In the genomic region with DNA sequence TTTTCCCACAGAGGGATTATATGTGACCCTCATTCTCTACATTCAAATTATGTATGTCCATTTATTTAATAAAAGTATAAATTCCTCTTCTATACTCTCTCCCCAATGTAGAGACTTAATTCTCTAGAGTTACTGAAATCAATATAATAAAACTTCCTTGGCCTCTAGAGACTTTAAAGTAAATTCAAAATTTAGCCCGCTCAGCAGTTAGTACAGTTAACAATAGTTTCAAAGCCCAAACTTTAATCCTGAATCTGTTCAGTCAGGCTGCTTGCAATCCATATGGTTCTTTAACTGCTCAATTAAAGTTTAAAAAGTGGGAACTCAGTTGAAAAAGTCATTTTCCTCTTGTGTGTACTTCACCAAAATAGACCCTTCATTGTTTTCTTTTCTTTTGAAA, we compare ENCODE assay signal across 27 cellular contexts.
"Had no signal": no experiment of that assay in that cellular context is flagged by ENCODE, and none has a peak within 500 bp of the region (broad histone marks: within the 10 kb centered on the region; RNA-seq: fewer than 3 reads in every experiment).

No MANE protein-coding gene starts in this region.

- H3K4me1 ChIP-seq: stomach, suprapubic skin, testis, thyroid gland, tibial artery, tibial nerve, transverse colon, upper lobe of left lung, upper lobe of right lung, uterus, vagina had no signal

- H3K27ac ChIP-seq: stomach, suprapubic skin, testis, thoracic aorta, thyroid gland, tibial artery, tibial nerve, transverse colon, upper lobe of left lung, upper lobe of right lung, uterus, vagina had no signal

- H3K36me3 ChIP-seq: stomach, suprapubic skin, thoracic aorta, thyroid gland, tibial artery, tibial nerve, transverse colon, upper lobe of left lung, upper lobe of right lung, uterus, vagina had no signal

- FAIRE-seq: urothelium cell line had no signal

- H3K27me3 ChIP-seq: stomach, suprapubic skin, testis, thyroid gland, tibial artery, tibial nerve, transverse colon, upper lobe of left lung, upper lobe of right lung, uterus, vagina had no signal

- H3K4me3 ChIP-seq: stomach, suprapubic skin, testis, thoracic aorta, thyroid gland, tibial artery, tibial nerve, transverse colon, upper lobe of left lung, upper lobe of right lung, uterus, vagina had no signal

- ATAC-seq: stimulated activated effector memory CD8-positive, alpha-beta T cell treated with anti-CD3 and anti-CD28 coated beads, Interleukin-12 subunit alpha, Interleukin-12 subunit beta, amount 100 ng/mL, for 72 hours; stimulated activated memory B cell treated with anti-CD40 and anti-IgM and Interleukin-4, amounts not matched to agents 10 μg/mL and 1 μg/mL and 100 μg/mL, for 72 hours; stimulated activated naive B cell treated with anti-CD40 and anti-IgM and Interleukin-4, amounts not matched to agents 10 μg/mL and 1 μg/mL and 100 μg/mL, for 72 hours; stimulated activated naive CD8-positive, alpha-beta T cell treated with anti-CD3 and anti-CD28 coated beads, Interleukin-15, amount 100 ng/mL, for 72 hours; stimulated activated naive CD8-positive, alpha-beta T cell treated with anti-CD3 and anti-CD28 coated beads, Interleukin-15, Interleukin-2, amounts not matched to agents 100 U/mL and 50 U/mL, for 24 hours; upper lobe of right lung had no signal

- H3K9me3 ChIP-seq: suprapubic skin, testis, thoracic aorta, thyroid gland, upper lobe of right lung, uterus, vagina had no signal

- DNase-seq: stimulated activated CD4-positive, alpha-beta T cell treated with anti-CD3 and anti-CD28 coated beads, Interleukin-2, amount 100 ng/mL, for 48 hours; stimulated activated CD4-positive, alpha-beta T cell treated with anti-CD3 and anti-CD28 coated beads, Interleukin-4, amount 100 ng/mL, for 1 hour; stimulated activated CD4-positive, alpha-beta T cell treated with anti-CD3 and anti-CD28 coated beads, Interleukin-4, amount 100 ng/mL, for 24 hours; stimulated activated CD4-positive, alpha-beta T cell treated with anti-CD3 and anti-CD28 coated beads, Interleukin-4, amount 100 ng/mL, for 4 hours; stimulated activated CD8-positive, alpha-beta memory T cell treated with anti-CD3 and anti-CD28 coated beads, Interleukin-4, amount 100 ng/mL, for 48 hours; stimulated activated naive B cell treated with anti-CD40 and anti-IgM and Interleukin-4, amounts not matched to agents 10 μg/mL and 1 μg/mL and 100 μg/mL, for 72 hours; stimulated activated naive CD4-positive, alpha-beta T cell; stimulated activated naive CD4-positive, alpha-beta T cell treated with Interleukin-2 at 50 U/mL for 16 hours; stimulated activated naive CD8-positive, alpha-beta T cell treated with anti-CD3 and anti-CD28 coated beads, Interleukin-15, amount 100 ng/mL, for 72 hours; stimulated activated naive CD8-positive, alpha-beta T cell treated with anti-CD3 and anti-CD28 coated beads, Interleukin-15, Interleukin-2, amounts not matched to agents 100 U/mL and 50 U/mL, for 24 hours; stomach; substantia nigra; testis; thyroid gland; tibial artery; transverse colon; trophoblast cell; upper lobe of left lung; upper lobe of right lung; uterus had no signal
